Comparison of ENCODE assay signal across 18 cellular contexts in the genomic region with DNA sequence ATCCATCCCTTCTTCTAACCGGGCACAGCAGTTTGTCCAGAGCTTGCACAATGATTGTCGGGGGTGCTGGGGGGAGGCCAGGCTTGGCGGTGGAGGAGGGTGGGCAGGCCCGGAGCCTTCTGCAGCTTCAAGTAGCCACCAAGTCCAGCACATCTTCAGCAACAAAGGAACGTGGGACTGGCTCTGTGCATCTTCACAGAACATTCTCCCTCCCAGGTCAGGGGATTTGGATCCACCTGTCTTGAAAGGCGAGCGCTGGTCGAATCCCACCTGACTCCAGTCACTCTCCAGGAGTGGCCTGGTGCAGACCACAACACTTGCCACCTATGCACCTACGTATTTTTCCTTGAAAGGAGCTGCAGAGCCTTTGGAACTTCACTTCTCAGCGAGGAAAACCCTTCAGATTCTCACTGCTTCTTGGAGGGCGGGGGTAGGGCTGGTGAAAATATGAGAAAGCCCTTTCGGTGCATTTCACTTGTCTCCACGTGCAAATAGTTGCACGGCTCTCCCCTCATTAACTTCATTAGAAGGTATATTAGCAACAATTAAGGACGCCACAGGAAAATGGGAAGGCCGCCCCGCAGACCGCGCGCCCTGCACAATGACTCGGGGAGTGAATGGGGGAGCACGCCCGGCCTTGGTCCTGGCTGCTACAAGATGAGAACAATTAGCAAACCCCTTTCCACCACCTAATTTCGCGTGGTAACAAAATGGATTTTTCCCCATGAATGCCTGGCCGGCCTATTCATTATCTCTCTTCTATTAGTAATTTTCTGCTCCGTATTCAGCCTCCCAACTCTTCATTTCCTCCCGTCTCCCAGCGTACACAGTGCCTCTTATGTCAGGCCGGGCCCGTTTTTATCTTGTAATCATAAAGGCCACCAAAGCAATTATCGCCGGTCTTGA.
DNase-seq lines count a peak whose midpoint lies in the region; ATAC-seq and TF ChIP-seq lines count a peak whose summit lies in the region.
"Had no signal": no experiment of that assay in that cellular context is flagged by ENCODE, and none has a peak within 500 bp of the region (broad histone marks: within the 10 kb centered on the region; RNA-seq: fewer than 3 reads in every experiment).

No MANE protein-coding gene starts in this region.

- POLR2A ChIA-PET in activated CD8-positive, alpha-beta T cell treated with anti-CD3 and anti-CD28 coated beads, Interleukin-2, amount 10 ng/mL, durations not matched to agents 7 days and 5 days (lab: Charles Lee): no interaction called here
- POLR2A ChIA-PET in activated CD8-positive, alpha-beta T cell treated with anti-CD3 and anti-CD28 coated beads for 36 hours (lab: Charles Lee): no interaction called here

- H3K4me3 ChIP-seq in HUES48 (ENCODE audit: low read depth, low read length): peak overlapping the region; percentile 35
- peak overlapping the region; percentile 18 to 38 for H3K4me3 ChIP-seq in foreskin fibroblast (ENCODE audit: low read depth in 1 of 2, low read length in 2 of 2)
- H3K4me3 ChIP-seq: adrenal gland, GM12878, GM23248 had no signal

- H3K36me3 Mint-ChIP-seq in activated CD8-positive, alpha-beta T cell treated with anti-CD3 and anti-CD28 coated beads, Interleukin-2, amount 10 ng/mL, durations not matched to agents 7 days and 5 days (ENCODE audit: low read depth): no peaks in the 10 kb centered on the region
- no peaks in the 10 kb centered on the region for H3K36me3 Mint-ChIP-seq in activated CD8-positive, alpha-beta T cell treated with anti-CD3 and anti-CD28 coated beads for 36 hours (ENCODE audit: low read depth)
- no peaks in the 10 kb centered on the region for H3K36me3 Mint-ChIP-seq in progenitor cell of endocrine pancreas (ENCODE audit: insufficient read depth)

- DNase-seq in activated CD8-positive, alpha-beta T cell treated with anti-CD3 and anti-CD28 coated beads, Interleukin-2, amount 10 ng/mL, durations not matched to agents 7 days and 5 days: no peak
- DNase-seq in activated CD8-positive, alpha-beta T cell treated with anti-CD3 and anti-CD28 coated beads for 36 hours: no peak
- DNase-seq in foreskin fibroblast (no peak), progenitor cell of endocrine pancreas (ENCODE audit: low spot score, unreplicated experiment) (no peak), LoVo (ENCODE audit: low spot score) (no peak), erythroblast (lab: John Stamatoyannopoulos, UW) (no peak), KG1 (lab: John Stamatoyannopoulos, UW) (no peak)
- DNase-seq: DMS53; effector CD8-positive, alpha-beta T cell; GM23248; NCI-H1694 treated with DMSO at 0.1 percent for 48 hours; stimulated activated CD4-positive, alpha-beta T cell treated with anti-CD3 and anti-CD28 coated beads, Interleukin-12 subunit alpha, Interleukin-12 subunit beta, amount 100 ng/mL, for 4 hours had no signal

- no peaks in the 10 kb centered on the region for H3K36me3 ChIP-seq in HUES48 (ENCODE audit: control insufficient read depth, insufficient read depth, low read length)
- H3K36me3 ChIP-seq: adrenal gland, tibial artery had no signal

- H3K4me1 ChIP-seq in HUES48 (ENCODE audit: control insufficient read depth, insufficient read depth, low read length): peaks cover 33% of the 10 kb centered on the region

- CTCF ChIA-PET in activated CD8-positive, alpha-beta T cell treated with anti-CD3 and anti-CD28 coated beads, Interleukin-2, amount 10 ng/mL, durations not matched to agents 7 days and 5 days (lab: Charles Lee): no interaction called here
- CTCF ChIA-PET in activated CD8-positive, alpha-beta T cell treated with anti-CD3 and anti-CD28 coated beads for 36 hours (lab: Charles Lee): no interaction called here

- no peak overlapping the region for H3K27ac ChIP-seq in HUES48 (ENCODE audit: low read depth, low read length)
- H3K27ac ChIP-seq: adrenal gland, GM23248, KMS-11, tibial artery had no signal

- no peak for TF ChIP-seq CTCF in activated CD8-positive, alpha-beta T cell treated with anti-CD3 and anti-CD28 coated beads for 36 hours (IDR thresholded peaks at IDR 0.05)
- no peak for TF ChIP-seq CTCF in foreskin fibroblast (IDR thresholded peaks at IDR 0.05; ENCODE audit: low read depth, low read length)
- TF ChIP-seq CTCF in progenitor cell of endocrine pancreas (IDR thresholded peaks at IDR 0.05; ENCODE audit: unreplicated experiment): no peak

- no peak overlapping the region for H3K9ac ChIP-seq in HUES48 (ENCODE audit: low read depth, low read length)
- H3K9ac ChIP-seq: GM23248, KMS-11 had no signal

- no peaks in the 10 kb centered on the region for H3K9me3 Mint-ChIP-seq in activated CD8-positive, alpha-beta T cell treated with anti-CD3 and anti-CD28 coated beads, Interleukin-2, amount 10 ng/mL, durations not matched to agents 7 days and 5 days (ENCODE audit: insufficient read depth)
- H3K9me3 Mint-ChIP-seq in activated CD8-positive, alpha-beta T cell treated with anti-CD3 and anti-CD28 coated beads for 36 hours: no peaks in the 10 kb centered on the region
- H3K9me3 Mint-ChIP-seq in progenitor cell of endocrine pancreas (ENCODE audit: low read depth): no peaks in the 10 kb centered on the region

- peak overlapping the region; percentile 34 for H3K4me3 Mint-ChIP-seq in activated CD8-positive, alpha-beta T cell treated with anti-CD3 and anti-CD28 coated beads, Interleukin-2, amount 10 ng/mL, durations not matched to agents 7 days and 5 days
- H3K4me3 Mint-ChIP-seq in activated CD8-positive, alpha-beta T cell treated with anti-CD3 and anti-CD28 coated beads for 36 hours: no peak overlapping the region
- H3K4me3 Mint-ChIP-seq in progenitor cell of endocrine pancreas (ENCODE audit: low read depth): peak overlapping the region; percentile 16

- no peak for TF ChIP-seq POLR2A in erythroblast (IDR thresholded peaks at IDR 0.05; ENCODE audit: low read length)

- intact Hi-C loops in activated CD8-positive, alpha-beta T cell treated with anti-CD3 and anti-CD28 coated beads for 36 hours (cut with micrococcal nuclease): no loop called here

- ATAC-seq in activated CD8-positive, alpha-beta T cell treated with anti-CD3 and anti-CD28 coated beads, Interleukin-2, amount 10 ng/mL, durations not matched to agents 7 days and 5 days: no peak
- ATAC-seq in activated CD8-positive, alpha-beta T cell treated with anti-CD3 and anti-CD28 coated beads for 36 hours: no peak
- ATAC-seq: GM12878, Panc1 had no signal

- H3K9me3 ChIP-seq in HUES48 (ENCODE audit: control insufficient read depth, insufficient read depth, low read length): no peaks in the 10 kb centered on the region
- H3K9me3 ChIP-seq: adrenal gland, tibial artery had no signal

- H3K27me3 Mint-ChIP-seq in activated CD8-positive, alpha-beta T cell treated with anti-CD3 and anti-CD28 coated beads, Interleukin-2, amount 10 ng/mL, durations not matched to agents 7 days and 5 days (ENCODE audit: low read depth): peaks cover 75% of the 10 kb centered on the region
- peaks cover 63% of the 10 kb centered on the region for H3K27me3 Mint-ChIP-seq in activated CD8-positive, alpha-beta T cell treated with anti-CD3 and anti-CD28 coated beads for 36 hours
- H3K27me3 Mint-ChIP-seq in progenitor cell of endocrine pancreas: peaks cover 82% of the 10 kb centered on the region

- H3K27ac Mint-ChIP-seq in activated CD8-positive, alpha-beta T cell treated with anti-CD3 and anti-CD28 coated beads, Interleukin-2, amount 10 ng/mL, durations not matched to agents 7 days and 5 days: peak overlapping the region; percentile 49
- H3K27ac Mint-ChIP-seq in activated CD8-positive, alpha-beta T cell treated with anti-CD3 and anti-CD28 coated beads for 36 hours: no peak overlapping the region
- H3K27ac Mint-ChIP-seq in progenitor cell of endocrine pancreas: no peak overlapping the region

- H3K27me3 ChIP-seq in HUES48 (ENCODE audit: control insufficient read depth, insufficient read depth, low read length): peaks cover 99% of the 10 kb centered on the region

- no peaks in the 10 kb centered on the region for H3K4me1 Mint-ChIP-seq in activated CD8-positive, alpha-beta T cell treated with anti-CD3 and anti-CD28 coated beads, Interleukin-2, amount 10 ng/mL, durations not matched to agents 7 days and 5 days (ENCODE audit: low read depth)
- H3K4me1 Mint-ChIP-seq in activated CD8-positive, alpha-beta T cell treated with anti-CD3 and anti-CD28 coated beads for 36 hours (ENCODE audit: low read depth): peaks cover 16% of the 10 kb centered on the region
- H3K4me1 Mint-ChIP-seq in progenitor cell of endocrine pancreas (ENCODE audit: low read depth): peaks cover 3% of the 10 kb centered on the region
